Comparison of ENCODE assay signal across 16 cellular contexts in genomic region chr19:35713904-35714440, GRCh38. TPM values are rescaled to one million over a fixed set of nuclear protein-coding genes. Genes with fewer than 3 reads are reported as not detected.
DNase-seq lines count a peak whose midpoint lies in the region; ATAC-seq and TF ChIP-seq lines count a peak whose summit lies in the region.
"Had no signal": no experiment of that assay in that cellular context is flagged by ENCODE, and none has a peak within 500 bp of the region (broad histone marks: within the 10 kb centered on the region; RNA-seq: fewer than 3 reads in every experiment).

No MANE protein-coding gene starts in this region.

- no peak for DNase-seq in activated T-cell treated with anti-CD3 and anti-CD28 coated beads, Interleukin-2, amount 50 U/mL, for 72 hours
- no peak for DNase-seq in activated T-cell treated with anti-CD3 and anti-CD28 coated beads, Interleukin-2, amount 50 U/mL, for 48 hours
- no peak for DNase-seq in activated naive CD4-positive, alpha-beta T cell treated with anti-CD3 and anti-CD28 coated beads, Interleukin-2, amount 50 U/mL, for 72 hours (ENCODE audit: low spot score in 2 of 2)
- no peak for DNase-seq in progenitor cell of endocrine pancreas (ENCODE audit: low spot score, unreplicated experiment)
- DNase-seq in germinal center (ENCODE audit: low spot score), result no peak
- no peak for DNase-seq in ureter (ENCODE audit: low spot score)
- no peak for DNase-seq in NCI-H446 treated with DMSO at 0.1 percent for 48 hours (lab: John Stamatoyannopoulos, UW)
- DNase-seq: DMS153, islet precursor cell, MG63 had no signal

- H3K27ac ChIP-seq in OCI-LY3 (ENCODE audit: low read length), result peak overlapping the region; percentile 91
- H3K27ac ChIP-seq: adrenal gland had no signal

- no peaks in the 10 kb centered on the region for H3K36me3 ChIP-seq in OCI-LY3 (replicated peaks; ENCODE audit: low read depth, low read length)
- H3K36me3 ChIP-seq: adrenal gland, transverse colon had no signal

- H3K9ac ChIP-seq in OCI-LY3 (ENCODE audit: low read length), result peak overlapping the region; percentile 77

- H3K9me3 ChIP-seq in OCI-LY3 (ENCODE audit: insufficient read depth, low read length), result no peaks in the 10 kb centered on the region
- H3K9me3 ChIP-seq: adrenal gland, MG63, transverse colon had no signal

- no peak overlapping the region for H2AFZ ChIP-seq in OCI-LY3 (ENCODE audit: low read depth, low read length)

- H3K4me2 ChIP-seq in OCI-LY3 (ENCODE audit: low read length), result peak overlapping the region; percentile 83

- H3K4me1 ChIP-seq in OCI-LY3 (ENCODE audit: low read length), result peaks cover 70% of the 10 kb centered on the region

- H3K79me2 ChIP-seq in OCI-LY3 (ENCODE audit: low read length), result peaks cover 15% of the 10 kb centered on the region

- H3K9me3 Mint-ChIP-seq in activated T-cell treated with anti-CD3 and anti-CD28 coated beads, Interleukin-2, amount 50 U/mL, for 72 hours, result no peaks in the 10 kb centered on the region
- peaks cover 0 to 4% of the 10 kb centered on the region in 2 donors for H3K9me3 Mint-ChIP-seq in activated naive CD4-positive, alpha-beta T cell treated with anti-CD3 and anti-CD28 coated beads, Interleukin-2, amount 50 U/mL, for 72 hours
- H3K9me3 Mint-ChIP-seq in progenitor cell of endocrine pancreas (ENCODE audit: low read depth), result no peaks in the 10 kb centered on the region

- H3K4me3 Mint-ChIP-seq in activated T-cell treated with anti-CD3 and anti-CD28 coated beads, Interleukin-2, amount 50 U/mL, for 72 hours, result peak overlapping the region; percentile 89
- H3K4me3 Mint-ChIP-seq in progenitor cell of endocrine pancreas (ENCODE audit: low read depth), result no peak overlapping the region

- peaks cover 21 to 24% of the 10 kb centered on the region in 2 donors for H3K36me3 Mint-ChIP-seq in activated T-cell treated with anti-CD3 and anti-CD28 coated beads, Interleukin-2, amount 50 U/mL, for 72 hours (ENCODE audit: insufficient read depth in 2 of 2)
- H3K36me3 Mint-ChIP-seq in activated naive CD4-positive, alpha-beta T cell treated with anti-CD3 and anti-CD28 coated beads, Interleukin-2, amount 50 U/mL, for 72 hours, result peaks cover 32 to 39% of the 10 kb centered on the region in 2 donors
- no peaks in the 10 kb centered on the region for H3K36me3 Mint-ChIP-seq in progenitor cell of endocrine pancreas (ENCODE audit: insufficient read depth)

- H3K27me3 Mint-ChIP-seq in activated T-cell treated with anti-CD3 and anti-CD28 coated beads, Interleukin-2, amount 50 U/mL, for 72 hours (ENCODE audit: low read depth), result no peaks in the 10 kb centered on the region
- no peaks in the 10 kb centered on the region for H3K27me3 Mint-ChIP-seq in progenitor cell of endocrine pancreas

- TF ChIP-seq CTCF in OCI-LY3 (IDR thresholded peaks at IDR 0.05; ENCODE audit: low read depth, low read length), result no peak
- no peak for TF ChIP-seq CTCF in progenitor cell of endocrine pancreas (IDR thresholded peaks at IDR 0.05; ENCODE audit: unreplicated experiment)

- peaks cover 56% of the 10 kb centered on the region for H3K4me1 Mint-ChIP-seq in activated T-cell treated with anti-CD3 and anti-CD28 coated beads, Interleukin-2, amount 50 U/mL, for 72 hours (ENCODE audit: low read depth)
- H3K4me1 Mint-ChIP-seq in progenitor cell of endocrine pancreas (ENCODE audit: low read depth), result peaks cover 15% of the 10 kb centered on the region

- peak overlapping the region; percentile 94 for H3K27ac Mint-ChIP-seq in activated T-cell treated with anti-CD3 and anti-CD28 coated beads, Interleukin-2, amount 50 U/mL, for 72 hours
- H3K27ac Mint-ChIP-seq in activated naive CD4-positive, alpha-beta T cell treated with anti-CD3 and anti-CD28 coated beads, Interleukin-2, amount 50 U/mL, for 72 hours, result peak overlapping the region; percentile 93 to 98
- H3K27ac Mint-ChIP-seq in progenitor cell of endocrine pancreas, result peak overlapping the region; percentile 19

- peak overlapping the region; percentile 78 for H3K4me3 ChIP-seq in OCI-LY3 (ENCODE audit: low read length)
- H3K4me3 ChIP-seq: adrenal gland, MG63, transverse colon had no signal

- H3K27me3 ChIP-seq in OCI-LY3 (ENCODE audit: low read depth, low read length), result no peaks in the 10 kb centered on the region
- H3K27me3 ChIP-seq: adrenal gland, MG63, transverse colon had no signal

- peaks cover 5% of the 10 kb centered on the region for H4K20me1 ChIP-seq in OCI-LY3 (ENCODE audit: insufficient read depth, low read length)

- no peak for ATAC-seq in activated T-cell treated with anti-CD3 and anti-CD28 coated beads, Interleukin-2, amount 50 U/mL, for 72 hours (replicated peaks in 1 of 2)
- ATAC-seq in activated naive CD4-positive, alpha-beta T cell treated with anti-CD3 and anti-CD28 coated beads, Interleukin-2, amount 50 U/mL, for 72 hours, result no peak

RNA-seq across cellular contexts. Expression of gene KMT2B, which starts 3.8 kb away (rescaled TPM):
- total RNA-seq in activated T-cell treated with anti-CD3 and anti-CD28 coated beads, Interleukin-2, amount 50 U/mL, for 72 hours, result 10 to 100 TPM; 63.0 to 71.5 TPM
- total RNA-seq in activated naive CD4-positive, alpha-beta T cell treated with anti-CD3 and anti-CD28 coated beads, Interleukin-2, amount 50 U/mL, for 72 hours, result 100 to 1,000 TPM in 1 of 2 donors, 10 to 100 TPM in 1; 54.6 to 200 TPM
- total RNA-seq in progenitor cell of endocrine pancreas (65.0 and 70.2 TPM in 2 replicates), ureter (43.7 TPM)

RNA-seq across cellular contexts. Expression of gene ZBTB32, which starts 9.6 kb away (rescaled TPM):
- 100 to 1,000 TPM; 147 to 192 TPM for total RNA-seq in activated T-cell treated with anti-CD3 and anti-CD28 coated beads, Interleukin-2, amount 50 U/mL, for 72 hours
- total RNA-seq in activated naive CD4-positive, alpha-beta T cell treated with anti-CD3 and anti-CD28 coated beads, Interleukin-2, amount 50 U/mL, for 72 hours, result 100 to 1,000 TPM; 181 to 198 TPM
- not detected in 2 replicates for total RNA-seq in progenitor cell of endocrine pancreas
- not detected for total RNA-seq in ureter
- total RNA-seq: cerebellum, HT1080, posterior vena cava, transverse colon had no signal

RNA-seq across cellular contexts. Expression of gene IGFLR1, which starts 28.3 kb away (rescaled TPM):
- 100 to 1,000 TPM; 253 to 274 TPM for total RNA-seq in activated T-cell treated with anti-CD3 and anti-CD28 coated beads, Interleukin-2, amount 50 U/mL, for 72 hours
- 100 to 1,000 TPM in 1 of 2 donors, 10 to 100 TPM in 1; 74.6 to 245 TPM for total RNA-seq in activated naive CD4-positive, alpha-beta T cell treated with anti-CD3 and anti-CD28 coated beads, Interleukin-2, amount 50 U/mL, for 72 hours
- total RNA-seq in progenitor cell of endocrine pancreas, result 5.1 TPM in 2 replicates
- total RNA-seq in ureter, result 14.7 TPM

RNA-seq across cellular contexts. Expression of gene U2AF1L4, which starts 31.2 kb away (rescaled TPM):
- 10 to 100 TPM; 71.0 to 83.6 TPM for total RNA-seq in activated T-cell treated with anti-CD3 and anti-CD28 coated beads, Interleukin-2, amount 50 U/mL, for 72 hours
- total RNA-seq in activated naive CD4-positive, alpha-beta T cell treated with anti-CD3 and anti-CD28 coated beads, Interleukin-2, amount 50 U/mL, for 72 hours, result 10 to 100 TPM; 33.8 to 69.0 TPM
- total RNA-seq in progenitor cell of endocrine pancreas, result 35.5 and 37.4 TPM in 2 replicates
- total RNA-seq in ureter, result 32.9 TPM

RNA-seq across cellular contexts. Expression of gene PSENEN, which starts 31.5 kb away (rescaled TPM):
- 10 to 100 TPM; 50.7 to 53.7 TPM for total RNA-seq in activated T-cell treated with anti-CD3 and anti-CD28 coated beads, Interleukin-2, amount 50 U/mL, for 72 hours
- total RNA-seq in activated naive CD4-positive, alpha-beta T cell treated with anti-CD3 and anti-CD28 coated beads, Interleukin-2, amount 50 U/mL, for 72 hours, result 10 to 100 TPM; 43.2 to 49.4 TPM
- total RNA-seq in progenitor cell of endocrine pancreas (81.4 and 83.8 TPM in 2 replicates), ureter (81.1 TPM)

Comparison
In these comparisons a context has a peak if more than half of its experiments do, and no peak if none do; other contexts are left out.
1. H3K27ac Mint-ChIP-seq: peak in every context shown above with its lines; median percentile 96 in activated naive CD4-positive, alpha-beta T cell treated with anti-CD3 and anti-CD28 coated beads, Interleukin-2, amount 50 U/mL, for 72 hours; 94 in activated T-cell treated with anti-CD3 and anti-CD28 coated beads, Interleukin-2, amount 50 U/mL, for 72 hours; 19 in progenitor cell of endocrine pancreas.
2. RNA of gene ZBTB32, which starts 9.6 kb away (total RNA-seq): 181 to 198 TPM in activated naive CD4-positive, alpha-beta T cell treated with anti-CD3 and anti-CD28 coated beads, Interleukin-2, amount 50 U/mL, for 72 hours and 147 to 192 TPM in activated T-cell treated with anti-CD3 and anti-CD28 coated beads, Interleukin-2, amount 50 U/mL, for 72 hours; not detected in ureter (single experiment) and not detected in progenitor cell of endocrine pancreas; every median in the first group is over 100 times any median in the second.